Comparison of ENCODE assay signal across 23 cellular contexts in the genomic region with DNA sequence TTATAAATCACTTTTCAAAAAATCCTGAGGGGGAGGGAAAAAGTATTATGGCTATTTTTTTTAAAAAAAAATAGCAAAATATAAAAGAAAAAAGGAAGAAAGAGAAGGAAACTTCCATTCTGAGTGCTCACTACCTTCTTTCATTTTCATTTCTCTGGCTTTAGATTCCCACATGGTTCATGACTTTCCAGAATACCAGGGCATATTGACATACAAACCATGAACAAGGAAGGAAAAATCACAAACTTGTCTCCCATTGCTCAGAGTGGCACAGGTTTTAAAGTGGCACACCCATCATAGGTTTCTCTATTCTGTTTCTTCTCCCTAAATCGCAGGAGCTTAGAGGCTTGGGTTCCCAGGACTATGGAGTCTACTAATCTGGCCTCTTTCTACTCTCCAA.
"Had no signal": no experiment of that assay in that cellular context is flagged by ENCODE, and none has a peak within 500 bp of the region (broad histone marks: within the 10 kb centered on the region; RNA-seq: fewer than 3 reads in every experiment).

No MANE protein-coding gene starts in this region.

- H3K4me3 ChIP-seq: colonic mucosa, gastroesophageal sphincter, heart left ventricle, hepatocyte, lower lobe of right lung, mucosa of descending colon had no signal

- FAIRE-seq: endothelial cell of umbilical vein, frontal cortex, kidney had no signal

- H3K27ac ChIP-seq: colonic mucosa, esophagus muscularis mucosa, foreskin keratinocyte, gastroesophageal sphincter, heart left ventricle, hepatocyte, lower lobe of right lung had no signal

- H3K27me3 Mint-ChIP-seq: dendritic cell treated with granulocyte-macrophage colony-stimulating factor and Interleukin-4, amounts not matched to agents 40 ng/mL and 50 ng/mL, for 4 days had no signal

- H3K9me3 ChIP-seq: colonic mucosa, esophagus muscularis mucosa, gastroesophageal sphincter, heart left ventricle, lower lobe of right lung, mucosa of descending colon had no signal

- H3K27ac Mint-ChIP-seq: dendritic cell treated with granulocyte-macrophage colony-stimulating factor and Interleukin-4, amounts not matched to agents 40 ng/mL and 50 ng/mL, for 4 days; immature natural killer cell; mesothelial cell of epicardium had no signal

- H3K9me3 Mint-ChIP-seq: dendritic cell treated with granulocyte-macrophage colony-stimulating factor and Interleukin-4, amounts not matched to agents 40 ng/mL and 50 ng/mL, for 4 days; immature natural killer cell; mesothelial cell of epicardium had no signal

- H3K36me3 Mint-ChIP-seq: immature natural killer cell, mesothelial cell of epicardium had no signal

- DNase-seq: colonic mucosa; cortex of kidney; effector CD4-positive, alpha-beta T cell; effector memory CD4-positive, alpha-beta T cell; foreskin keratinocyte; heart left ventricle; hypothalamus; immature natural killer cell; islet precursor cell; kidney; kidney glomerular epithelial cell; left colon; left ventricle myocardium superior; lower lobe of right lung; mucosa of descending colon had no signal

- H3K4me2 ChIP-seq: hepatocyte had no signal

- H3K36me3 ChIP-seq: colonic mucosa, esophagus muscularis mucosa, gastroesophageal sphincter, heart left ventricle, lower lobe of right lung had no signal

- H3K27me3 ChIP-seq: colonic mucosa, esophagus muscularis mucosa, foreskin keratinocyte, gastroesophageal sphincter, heart left ventricle, hepatocyte had no signal

- H3K79me2 ChIP-seq: hepatocyte had no signal

- H2AFZ ChIP-seq: hepatocyte had no signal

- H3K4me1 ChIP-seq: colonic mucosa, esophagus muscularis mucosa, foreskin keratinocyte, heart left ventricle, lower lobe of right lung had no signal

- ATAC-seq: foreskin keratinocyte, gastroesophageal sphincter, heart left ventricle, left colon, left lobe of liver, left ventricle myocardium superior, lower lobe of right lung, mucosa of descending colon had no signal

- H3K4me3 Mint-ChIP-seq: dendritic cell treated with granulocyte-macrophage colony-stimulating factor and Interleukin-4, amounts not matched to agents 40 ng/mL and 50 ng/mL, for 4 days; immature natural killer cell; mesothelial cell of epicardium had no signal

- H3K4me1 Mint-ChIP-seq: immature natural killer cell had no signal
